16 cellular contexts compared by ENCODE assay signal in the genomic region with DNA sequence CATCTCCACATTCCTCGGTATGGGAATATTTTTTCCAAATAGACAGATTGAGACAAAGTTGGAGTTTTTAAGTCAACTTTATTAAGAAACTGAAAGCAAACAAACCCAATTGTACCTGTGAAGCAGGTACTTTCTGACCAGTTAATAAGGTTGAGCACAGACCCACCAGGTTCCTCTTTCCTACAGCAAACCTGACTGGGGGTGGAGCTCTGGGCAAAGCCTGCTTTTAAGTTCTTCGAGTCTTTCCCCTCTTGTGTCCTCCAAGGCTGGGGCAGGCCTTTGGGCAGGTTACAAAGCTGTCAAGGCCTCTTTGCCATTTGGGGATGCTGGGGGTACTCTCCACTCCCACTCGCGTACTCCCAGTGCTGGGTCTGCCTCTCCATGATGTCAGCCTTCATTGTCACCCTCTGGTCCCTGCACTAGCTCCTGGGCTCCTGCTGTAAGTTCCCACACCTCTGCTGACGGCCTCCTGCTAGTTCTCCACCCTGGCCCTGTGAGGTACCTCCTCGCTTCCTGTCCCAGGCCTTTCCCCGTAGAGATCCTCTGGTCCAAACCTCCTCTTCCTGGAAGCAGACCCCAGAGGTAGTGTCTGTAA. TPM values are rescaled to one million over a fixed set of nuclear protein-coding genes. Genes with fewer than 3 reads are reported as not detected.
"Had no signal": no experiment of that assay in that cellular context is flagged by ENCODE, and none has a peak within 500 bp of the region (broad histone marks: within the 10 kb centered on the region; RNA-seq: fewer than 3 reads in every experiment).

No MANE protein-coding gene starts in this region.

- H3K9me3 ChIP-seq: ovary had no signal

- H3K27ac ChIP-seq: ovary, VCaP had no signal

- ATAC-seq: activated CD8-positive, alpha-beta T cell treated with anti-CD3 and anti-CD28 coated beads for 36 hours; activated T-cell treated with anti-CD3 and anti-CD28 coated beads, Interleukin-2, amount 50 U/mL, for 72 hours; esophagus mucosa had no signal

- H3K9me3 Mint-ChIP-seq: activated CD8-positive, alpha-beta T cell treated with anti-CD3 and anti-CD28 coated beads for 36 hours; activated naive CD8-positive, alpha-beta T cell treated with anti-CD3 and anti-CD28 coated beads, Interleukin-2, amount 10 ng/mL, durations not matched to agents 7 days and 5 days; activated T-cell treated with anti-CD3 and anti-CD28 coated beads, Interleukin-2, amount 50 U/mL, for 72 hours; nephron progenitor cell had no signal

- H3K27me3 ChIP-seq: ovary had no signal

- H3K4me3 Mint-ChIP-seq: activated CD8-positive, alpha-beta T cell treated with anti-CD3 and anti-CD28 coated beads for 36 hours; activated T-cell treated with anti-CD3 and anti-CD28 coated beads, Interleukin-2, amount 50 U/mL, for 72 hours; nephron progenitor cell had no signal

- H3K4me3 ChIP-seq: lung, ovary had no signal

- H3K36me3 ChIP-seq: ovary had no signal

- H3K36me3 Mint-ChIP-seq: activated naive CD8-positive, alpha-beta T cell treated with anti-CD3 and anti-CD28 coated beads, Interleukin-2, amount 10 ng/mL, durations not matched to agents 7 days and 5 days had no signal

- DNase-seq: activated CD4-positive, alpha-beta T cell treated with anti-CD3 and anti-CD28 coated beads for 4 hours; activated CD8-positive, alpha-beta memory T cell treated with anti-CD3 and anti-CD28 coated beads, Interleukin-2, amount 50 U/mL, for 4 hours; activated CD8-positive, alpha-beta T cell treated with anti-CD3 and anti-CD28 coated beads for 36 hours; activated naive CD8-positive, alpha-beta T cell treated with anti-CD3 and anti-CD28 coated beads, Interleukin-2, amount 10 ng/mL, durations not matched to agents 7 days and 5 days; activated T-cell treated with anti-CD3 and anti-CD28 coated beads, Interleukin-2, amount 50 U/mL, for 72 hours; anterior cingulate cortex; cerebellar nuclear complex; dermis blood vessel endothelial cell; nephron progenitor cell; ovary; stimulated activated CD4-positive, alpha-beta T cell treated with anti-CD3 and anti-CD28 coated beads, Interleukin-4, amount 100 ng/mL, for 4 hours; T1000 had no signal

- H3K27ac Mint-ChIP-seq: activated CD8-positive, alpha-beta T cell treated with anti-CD3 and anti-CD28 coated beads for 36 hours; activated T-cell treated with anti-CD3 and anti-CD28 coated beads, Interleukin-2, amount 50 U/mL, for 72 hours; nephron progenitor cell had no signal

RNA-seq across cellular contexts. Expression of gene KCNH3, which starts 3.2 kb away (rescaled TPM):
- total RNA-seq: dermis blood vessel endothelial cell, esophagus mucosa, glomerular endothelial cell had no signal
